15 cellular contexts compared by ENCODE assay signal in the genomic region with DNA sequence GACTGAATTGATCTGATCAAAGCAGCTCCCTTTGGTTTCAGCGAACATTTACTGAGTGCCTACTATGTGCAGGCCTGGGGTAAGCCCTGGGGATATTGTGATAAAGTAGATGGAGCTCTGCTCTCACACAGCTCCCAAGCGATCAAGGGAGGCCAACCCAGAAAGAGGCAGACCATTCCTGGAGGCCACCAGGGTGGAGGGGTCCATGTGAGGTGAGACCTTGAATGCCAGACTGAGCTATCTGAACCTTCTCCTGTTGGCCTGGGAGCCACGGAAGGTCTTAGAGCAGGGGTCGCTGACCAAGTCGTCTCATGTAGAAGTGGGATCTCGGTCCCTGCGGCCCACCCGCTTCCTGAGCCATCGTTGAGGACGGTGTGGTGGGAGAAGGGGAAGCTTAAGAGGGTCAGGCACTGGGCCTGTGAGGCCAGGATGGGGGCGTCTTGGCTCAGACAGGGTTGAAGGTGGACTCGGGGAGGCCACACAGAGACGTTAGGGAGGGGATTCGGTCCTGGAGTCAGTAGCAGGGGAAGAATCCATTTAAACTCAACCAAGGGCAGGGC.
"Had no signal": no experiment of that assay in that cellular context is flagged by ENCODE, and none has a peak within 500 bp of the region (broad histone marks: within the 10 kb centered on the region; RNA-seq: fewer than 3 reads in every experiment).

No MANE protein-coding gene starts in this region.

- ATAC-seq: activated naive CD8-positive, alpha-beta T cell treated with anti-CD3 and anti-CD28 coated beads, Interleukin-2, amount 50 U/mL, for 24 hours; activated T-helper 17 cell treated with anti-CD3 and anti-CD28 coated beads, Interleukin-2, amount 50 U/mL, for 72 hours; left lobe of liver; natural killer cell; upper lobe of right lung had no signal

- DNase-seq: activated CD4-positive, alpha-beta T cell treated with anti-CD3 and anti-CD28 coated beads, Interleukin-2, amount 50 U/mL, for 4 hours; activated CD4-positive, CD25-positive, alpha-beta regulatory T cell treated with anti-CD3 and anti-CD28 coated beads, Interleukin-2, amount 50 U/mL, for 72 hours; activated naive CD4-positive, alpha-beta T cell treated with anti-CD3 and anti-CD28 coated beads for 36 hours; activated naive CD8-positive, alpha-beta T cell treated with anti-CD3 and anti-CD28 coated beads, Interleukin-2, amount 50 U/mL, for 24 hours; effector memory CD4-positive, alpha-beta T cell; natural killer cell; occipital lobe; T-helper 1 cell; T1000; upper lobe of right lung had no signal

- H3K36me3 ChIP-seq: ascending aorta, right atrium auricular region, upper lobe of right lung had no signal

- H3K27ac ChIP-seq: ascending aorta, right atrium auricular region, upper lobe of right lung had no signal

- H3K9me3 ChIP-seq: ascending aorta, right atrium auricular region, upper lobe of right lung had no signal

- H3K4me3 ChIP-seq: ascending aorta, right atrium auricular region, upper lobe of right lung had no signal

- H3K27me3 ChIP-seq: ascending aorta, right atrium auricular region, upper lobe of right lung had no signal

- FAIRE-seq: bronchial epithelial cell had no signal
